ENCODE assay signal across 16 cellular contexts in genomic region chr3:127551178-127551577, GRCh38. TPM values are rescaled to one million over a fixed set of nuclear protein-coding genes. Genes with fewer than 3 reads are reported as not detected.
DNase-seq lines count a peak whose midpoint lies in the region; ATAC-seq and TF ChIP-seq lines count a peak whose summit lies in the region.
"Had no signal": no experiment of that assay in that cellular context is flagged by ENCODE, and none has a peak within 500 bp of the region (broad histone marks: within the 10 kb centered on the region; RNA-seq: fewer than 3 reads in every experiment).

No MANE protein-coding gene starts in this region.

- H3K4me1 Mint-ChIP-seq in brain = peaks cover 66% of the 10 kb centered on the region

- H3K36me3 Mint-ChIP-seq in brain = no peaks in the 10 kb centered on the region
- H3K36me3 Mint-ChIP-seq: CD4-positive, alpha-beta memory T cell had no signal

- ATAC-seq in sciatic nerve = no peak
- ATAC-seq: HCT116, HepG2 had no signal

- H4K20me1 ChIP-seq in osteoblast (ENCODE audit: insufficient read depth, low read length) = no peaks in the 10 kb centered on the region

- no peak overlapping the region for H3K4me3 ChIP-seq in osteoblast (ENCODE audit: insufficient read depth, low read length)

- intact Hi-C loops in sciatic nerve (cut with DNase I) = no loop called here

- no peaks in the 10 kb centered on the region for H3K9me3 ChIP-seq in osteoblast (ENCODE audit: low read depth, low read length)

- H3K4me2 ChIP-seq in osteoblast (ENCODE audit: insufficient read depth, low read length) = no peak overlapping the region

- peak overlapping the region; percentile 13 to 87 (median 59) for H3K27ac Mint-ChIP-seq in brain
- H3K27ac Mint-ChIP-seq: B cell; CD4-positive, alpha-beta memory T cell had no signal

- no peaks in the 10 kb centered on the region for H3K36me3 ChIP-seq in osteoblast (ENCODE audit: insufficient read depth, low read length)

- H3K9me3 Mint-ChIP-seq in brain = no peaks in the 10 kb centered on the region
- H3K9me3 Mint-ChIP-seq: CD4-positive, alpha-beta memory T cell had no signal

- DNase-seq in COR-L47 (lab: John Stamatoyannopoulos, UW) = peak; percentile 90
- DNase-seq in NCI-H345 (lab: John Stamatoyannopoulos, UW) = peak; percentile 51
- peak; percentile 58 for DNase-seq in osteoblast (ENCODE audit: insufficient read length, low spot score, missing footprints)
- no peak for DNase-seq in NCI-H2227 treated with DMSO at 0.1 percent for 48 hours (lab: John Stamatoyannopoulos, UW)
- DNase-seq in NCI-H2171 (lab: John Stamatoyannopoulos, UW) = no peak
- no peak for DNase-seq in sciatic nerve (ENCODE audit: low spot score)
- DNase-seq: ACHN; C1 segment of cervical spinal cord; CD4-positive, alpha-beta memory T cell; DMS153; DMS79 treated with DMSO at 0.1 percent for 48 hours; EL had no signal

- H3K27me3 ChIP-seq in osteoblast (ENCODE audit: insufficient read depth, low read length) = peaks cover 32% of the 10 kb centered on the region

- no peak for TF ChIP-seq CTCF in brain (conservative IDR thresholded peaks at IDR 0.05)
- TF ChIP-seq CTCF in osteoblast (IDR thresholded peaks at IDR 0.05; ENCODE audit: extremely low read depth, low read depth, low read length) = no peak

- H3K4me1 ChIP-seq in osteoblast (ENCODE audit: insufficient read depth, low read length) = peaks cover 5% of the 10 kb centered on the region

- H3K27me3 Mint-ChIP-seq in brain = peaks cover 6% of the 10 kb centered on the region

- no peak overlapping the region for H2AFZ ChIP-seq in osteoblast (ENCODE audit: low read length)

- no peaks in the 10 kb centered on the region for H3K79me2 ChIP-seq in osteoblast (ENCODE audit: insufficient read depth, low read length)

- H3K27ac ChIP-seq in osteoblast (ENCODE audit: low read depth, low read length) = no peak overlapping the region

- H3K4me3 Mint-ChIP-seq in brain = peak overlapping the region in 3 of 5 experiments; percentile 5 to 7 (median 6)
- H3K4me3 Mint-ChIP-seq: B cell; CD4-positive, alpha-beta memory T cell had no signal

RNA-seq across cellular contexts. Expression of gene TPRA1, which starts 39.4 kb away (rescaled TPM):
- polyA plus RNA-seq in brain (ENCODE audit: insufficient read depth, low read depth, low replicate concordance) = 19.0 TPM
- total RNA-seq in osteoblast = 29.5 and 30.4 TPM in 2 replicates
- total RNA-seq in sciatic nerve = 31.3 TPM

RNA-seq across cellular contexts. Expression of gene MCM2, which starts 47.0 kb away (rescaled TPM):
- polyA plus RNA-seq in brain (ENCODE audit: insufficient read depth, low read depth, low replicate concordance) = 114 TPM
- 14.5 and 15.3 TPM in 2 replicates for total RNA-seq in osteoblast
- 4.6 TPM for total RNA-seq in sciatic nerve

Comparison
In these comparisons a context has a peak if more than half of its experiments do, and no peak if none do; other contexts are left out.
1. DNase-seq: peak in COR-L47 (single experiment), NCI-H345 (single experiment) and osteoblast (single experiment); none in NCI-H2227 treated with DMSO at 0.1 percent for 48 hours (single experiment), NCI-H2171 (single experiment) and sciatic nerve (single experiment).